ENCODE assay signal across 1 cellular context in the genomic region with DNA sequence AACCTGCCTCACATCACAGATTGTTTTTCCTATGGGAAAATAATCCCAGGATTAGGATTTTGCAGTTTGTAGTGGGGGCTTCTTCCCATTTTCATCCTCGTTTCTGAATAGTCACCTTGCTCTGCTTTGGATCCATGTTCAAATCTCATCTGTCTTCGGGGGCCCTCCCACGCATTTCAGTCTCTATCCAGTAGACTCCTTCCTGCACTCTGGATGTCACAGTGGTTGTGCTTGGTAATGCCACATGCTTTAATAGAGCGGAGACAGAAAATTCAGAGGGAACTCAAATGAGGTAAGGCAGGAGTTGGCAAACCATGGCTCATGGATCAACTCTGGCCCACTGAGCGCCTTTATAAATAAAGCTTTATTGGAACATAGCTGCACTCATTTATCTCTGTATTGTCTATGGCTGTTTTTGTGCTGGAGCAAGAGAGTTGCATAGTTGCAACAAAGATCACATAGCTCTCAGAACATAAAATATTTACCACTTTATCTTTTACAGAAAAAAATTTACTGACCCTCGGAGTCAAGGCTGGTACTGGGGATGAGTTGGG.
TF ChIP-seq lines count a peak whose summit lies in the region.

No MANE protein-coding gene starts in this region.

TF ChIP-seq in GM23338, 12 proteins besides CTCF, POLR2A, EP300 and RAD21 (continued from another document):
- no peak for TF ChIP-seq EZH2 (IDR thresholded peaks at IDR 0.05; ENCODE audit: low read depth, unreplicated experiment)
- TF ChIP-seq, protein P1, sequence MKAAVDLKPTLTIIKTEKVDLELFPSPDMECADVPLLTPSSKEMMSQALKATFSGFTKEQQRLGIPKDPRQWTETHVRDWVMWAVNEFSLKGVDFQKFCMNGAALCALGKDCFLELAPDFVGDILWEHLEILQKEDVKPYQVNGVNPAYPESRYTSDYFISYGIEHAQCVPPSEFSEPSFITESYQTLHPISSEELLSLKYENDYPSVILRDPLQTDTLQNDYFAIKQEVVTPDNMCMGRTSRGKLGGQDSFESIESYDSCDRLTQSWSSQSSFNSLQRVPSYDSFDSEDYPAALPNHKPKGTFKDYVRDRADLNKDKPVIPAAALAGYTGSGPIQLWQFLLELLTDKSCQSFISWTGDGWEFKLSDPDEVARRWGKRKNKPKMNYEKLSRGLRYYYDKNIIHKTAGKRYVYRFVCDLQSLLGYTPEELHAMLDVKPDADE (IDR thresholded peaks at IDR 0.05) = no peak
- no peak for TF ChIP-seq ZNF462 (CRISPR knock-in tag; IDR thresholded peaks at IDR 0.05)
- TF ChIP-seq STAT1 (IDR thresholded peaks at IDR 0.05; ENCODE audit: unreplicated experiment) = no peak
- TF ChIP-seq NANOG (IDR thresholded peaks at IDR 0.05; ENCODE audit: borderline replicate concordance) = no peak
- TF ChIP-seq POLR2AphosphoS5 (IDR thresholded peaks at IDR 0.05; ENCODE audit: low read depth) = no peak
- no peak for TF ChIP-seq EZH2phosphoT487 (IDR thresholded peaks at IDR 0.05; ENCODE audit: unreplicated experiment)
- TF ChIP-seq JUNB (IDR thresholded peaks at IDR 0.05; ENCODE audit: unreplicated experiment) = no peak
